In genomic region chr2:237474511-237474911, GRCh38 we compare ENCODE assay signal across 9 cellular contexts. TPM values are rescaled to one million over a fixed set of nuclear protein-coding genes. Genes with fewer than 3 reads are reported as not detected.
DNase-seq lines count a peak whose midpoint lies in the region; ATAC-seq, FAIRE-seq and TF ChIP-seq lines count a peak whose summit lies in the region.
"Had no signal": no experiment of that assay in that cellular context is flagged by ENCODE, and none has a peak within 500 bp of the region (broad histone marks: within the 10 kb centered on the region; RNA-seq: fewer than 3 reads in every experiment).

No MANE protein-coding gene starts in this region.

- in situ Hi-C loops in GM12878 (cut with MboI) = no loop called here

- H3K9ac ChIP-seq in GM12878 (ENCODE audit: control insufficient read depth, insufficient read depth, low read length) = peak overlapping the region; percentile 76

- H3K4me3 ChIP-seq in GM12878 = peak overlapping the region; percentile 94; the same call in 1 of the 2 replicates
- peak overlapping the region; percentile 86 for H3K4me3 ChIP-seq in thoracic aorta

- POLR2A ChIA-PET in GM12878 (lab: Charles Lee) = no interaction called here

- CTCF ChIA-PET in GM12878 (lab: Yijun Ruan, JAX) = interaction anchor here (0.8 to 7.1 kb wide), 5 partner anchors 12 to 353 kb away, joined by 3 to 70 read pairs (median 4); no protein-coding TSS in a partner anchor

- peak overlapping the region; percentile 80 for H2AFZ ChIP-seq in GM12878 (ENCODE audit: control insufficient read depth, low read depth, low read length)

- no peak for TF ChIP-seq POLR2A in GM12878 (IDR thresholded peaks at IDR 0.05; ENCODE audit: low read depth, low read length)

- H3K9me3 ChIP-seq in GM12878 (replicated peaks; ENCODE audit: control insufficient read depth, insufficient read depth, low read length) (no peaks in the 10 kb centered on the region), thoracic aorta (no peaks in the 10 kb centered on the region)

- H3K27me3 ChIP-seq in GM12878 (replicated peaks in 1 of 2; ENCODE audit: control insufficient read depth in 2 of 2, insufficient read depth in 2 of 2, low read length in 1 of 2) (peaks cover 6% of the 10 kb centered on the region in 2 experiments; a peak in 3 of 4 replicates), layer of hippocampus (ENCODE audit: control insufficient read depth, insufficient read depth, low read length) (no peaks in the 10 kb centered on the region), thoracic aorta (replicated peaks; ENCODE audit: insufficient read depth) (no peaks in the 10 kb centered on the region)

- no peak for TF ChIP-seq EP300 in GM12878 (IDR thresholded peaks at IDR 0.05; ENCODE audit: borderline replicate concordance in 1 of 2, control insufficient read depth in 1 of 2, low read depth in 2 of 2, low read length in 2 of 2)

- H3K4me3 Mint-ChIP-seq in T-helper 2 cell treated with Interferon-gamma antibody and Interleukin-4, amounts not matched to agents 5 μg/mL and 100 μg/mL, for 36 hours = peak overlapping the region; percentile 83

- DNase-seq in T-helper 2 cell treated with Interferon-gamma antibody and Interleukin-4, amounts not matched to agents 5 μg/mL and 100 μg/mL, for 36 hours (ENCODE audit: low spot score) = no peak
- DNase-seq in T-helper 2 cell (no peak), GM12878 (ENCODE audit: low read depth, low spot score) (no peak), thoracic aorta (ENCODE audit: low spot score) (no peak), NCI-H748 (lab: John Stamatoyannopoulos, UW; ENCODE audit: unreplicated experiment) (no peak), UCSD-AML1 (lab: John Stamatoyannopoulos, UW; ENCODE audit: unreplicated experiment) (no peak)

- H3K27ac ChIP-seq in GM12878 (ENCODE audit: control insufficient read depth, insufficient read depth) (no peak overlapping the region), layer of hippocampus (ENCODE audit: low read depth, low read length) (peak overlapping the region; percentile 12), thoracic aorta (peak overlapping the region; percentile 74 to 81)

- H4K20me1 ChIP-seq in GM12878 (ENCODE audit: control insufficient read depth, insufficient read depth) = no peaks in the 10 kb centered on the region

- H3K36me3 ChIP-seq in GM12878 (ENCODE audit: control insufficient read depth in 2 of 2, insufficient read depth in 2 of 2, low read length in 1 of 2) (no peaks in the 10 kb centered on the region), thoracic aorta (no peaks in the 10 kb centered on the region)

- H3K27ac Mint-ChIP-seq in T-helper 2 cell treated with Interferon-gamma antibody and Interleukin-4, amounts not matched to agents 5 μg/mL and 100 μg/mL, for 36 hours = peak overlapping the region; percentile 82

- H3K36me3 Mint-ChIP-seq in T-helper 2 cell treated with Interferon-gamma antibody and Interleukin-4, amounts not matched to agents 5 μg/mL and 100 μg/mL, for 36 hours (ENCODE audit: low read depth) = no peaks in the 10 kb centered on the region

- TF ChIP-seq CTCF in GM12878 (IDR thresholded peaks at IDR 0.05 in 2 of 3, conservative IDR thresholded peaks at IDR 0.05 in 1 of 3; ENCODE audit: control insufficient read depth in 2 of 3, extremely low read depth in 1 of 3, insufficient read depth in 1 of 3, low read depth in 3 of 3, low read length in 3 of 3) (no peak), thoracic aorta (IDR thresholded peaks at IDR 0.05) (no peak)

- WGBS in GM12878 (ENCODE audit: insufficient coverage, insufficient replicate concordance, low lambda C conversion rate, missing lambda C conversion rate) = 19% methylated on average over 10 of the region's 10 CpGs

- no peak for TF ChIP-seq RAD21 in GM12878 (IDR thresholded peaks at IDR 0.05; ENCODE audit: insufficient read depth, low read depth, low read length)

- H3K4me1 ChIP-seq in GM12878 (ENCODE audit: control insufficient read depth, insufficient read depth, low read length) (peaks cover 6% of the 10 kb centered on the region; the same call in 1 of the 2 replicates), thoracic aorta (ENCODE audit: control insufficient read depth in 1 of 2, low read depth in 2 of 2) (peaks cover 5 to 31% of the 10 kb centered on the region in 2 donors)

- intact Hi-C loops in GM12878 (cut with micrococcal nuclease; ENCODE audit: unreplicated experiment) = loop anchor here (2.0 to 10.0 kb wide), 2 partner anchors 54 to 350 kb away; no protein-coding TSS in a partner anchor

- RAD21 ChIA-PET in GM12878 (lab: Charles Lee; ENCODE audit: unreplicated experiment) = interaction anchor here (0.9 to 3.8 kb wide), 3 partner anchors 54 to 320 kb away, joined by 3 to 32 read pairs (median 5); no protein-coding TSS in a partner anchor

- ATAC-seq in GM12878 (no peak), thoracic aorta (ENCODE audit: insufficient number of reproducible peaks, low FRiP score, low read depth) (no peak), GM21717 (IDR thresholded peaks at IDR 0.05; ENCODE audit: unreplicated experiment) (no peak)

- H3K4me1 Mint-ChIP-seq in T-helper 2 cell treated with Interferon-gamma antibody and Interleukin-4, amounts not matched to agents 5 μg/mL and 100 μg/mL, for 36 hours (ENCODE audit: low read depth) = peaks cover 10% of the 10 kb centered on the region

- H3K27me3 Mint-ChIP-seq in T-helper 2 cell treated with Interferon-gamma antibody and Interleukin-4, amounts not matched to agents 5 μg/mL and 100 μg/mL, for 36 hours (ENCODE audit: low read depth) = peaks cover 19% of the 10 kb centered on the region

- H3K4me2 ChIP-seq in GM12878 (ENCODE audit: control insufficient read depth, insufficient read depth) = peak overlapping the region; percentile 82

- FAIRE-seq in GM12878 (lab: Jason Lieb, UNC) = no peak

- SMC1A ChIA-PET in GM12878 (lab: Charles Lee; ENCODE audit: uncharacterized antibody, unreplicated experiment) = interaction anchor here (0.5 to 3.0 kb wide), 5 partner anchors 34 to 320 kb away, joined by 3 to 13 read pairs (median 4); no protein-coding TSS in a partner anchor

- TSS peak; percentile 70 for BruUV-seq in GM12878 (replicated peaks; lab: Mats Ljungman, UMichigan)

- H3K9me3 Mint-ChIP-seq in T-helper 2 cell treated with Interferon-gamma antibody and Interleukin-4, amounts not matched to agents 5 μg/mL and 100 μg/mL, for 36 hours = no peaks in the 10 kb centered on the region

- no peaks in the 10 kb centered on the region for H3K79me2 ChIP-seq in GM12878 (ENCODE audit: control insufficient read depth, insufficient read depth, low read length)

TF ChIP-seq in GM12878, 131 proteins besides CTCF, POLR2A, EP300 and RAD21:
- TF ChIP-seq NFYA (IDR thresholded peaks at IDR 0.05; ENCODE audit: borderline replicate concordance, low read depth, low read length) = no peak
- TF ChIP-seq BRCA1 (IDR thresholded peaks at IDR 0.05; ENCODE audit: low read depth, low read length) = no peak
- no peak for TF ChIP-seq SMAD5 (IDR thresholded peaks at IDR 0.05; ENCODE audit: low read depth)
- TF ChIP-seq ZNF592 (IDR thresholded peaks at IDR 0.05) = no peak
- TF ChIP-seq SMAD1 (IDR thresholded peaks at IDR 0.05; ENCODE audit: low read depth, partially characterized antibody) = no peak
- no peak for TF ChIP-seq SIX5 (IDR thresholded peaks at IDR 0.05; ENCODE audit: low read depth, low read length, severe bottlenecking)
- no peak for TF ChIP-seq CBX5 (IDR thresholded peaks at IDR 0.05; ENCODE audit: low read depth)
TF ChIP-seq in GM12878: peak in this region for 0.

RNA-seq across cellular contexts. Expression of gene MLPH, which starts 12.5 kb away (rescaled TPM):
- total RNA-seq in GM12878 (2013; cell fraction: nucleolus; rRNA removed) = not detected in 2 replicates
- total RNA-seq in GM12878 (2014; rRNA removed) (not detected in 2 replicates), GM12878 (2014; rRNA removed; fragmentation: Illumina TruSeq; extraction: Trizol) (not detected in 2 replicates), GM12878 (2021) (0.40 and 0.85 TPM in 2 replicates), thoracic aorta (1 to 10 TPM; 2.0 to 7.4 TPM)
- not detected for polyA plus RNA-seq in GM12878 (2011; ENCODE audit: low read depth)
- polyA plus RNA-seq in GM12878 (2011; rRNA removed) (0.09 and 0.16 TPM in 2 replicates), GM12878 (2014; fragmentation: Illumina TruSeq; extraction: Trizol) (not detected in 2 replicates), GM12878 (2014; fragmentation: Nextera tagmentation; extraction: Ambion mirVana) (not detected), GM12878 (2014; rRNA removed) (not detected in 2 replicates), GM12878 (2016; fragmentation: Nextera tagmentation; extraction: Ambion mirVana) (not detected)
- polyA plus RNA-seq in GM12878 (2011; cell fraction: cytosol; rRNA removed) = 0.10 TPM in 1 of 2 replicates, not detected in the other
- 0.13 and 0.22 TPM in 2 replicates for polyA plus RNA-seq in GM12878 (2011; cell fraction: nucleus; rRNA removed)
- not detected in 2 replicates for polyA plus RNA-seq in GM12878 (2012)
- polyA minus RNA-seq in GM12878 (2011; rRNA and poly(A)+ RNA removed) = 0.82 and 0.95 TPM in 2 replicates
- not detected in 2 replicates for polyA minus RNA-seq in GM12878 (2011; cell fraction: cytosol; rRNA and poly(A)+ RNA removed)
- 0.19 and 0.24 TPM in 2 replicates for polyA minus RNA-seq in GM12878 (2011; cell fraction: nucleus; rRNA and poly(A)+ RNA removed)
- total RNA-seq: pulmonary artery endothelial cell had no signal
